8 cellular contexts compared by ENCODE assay signal in the genomic region with DNA sequence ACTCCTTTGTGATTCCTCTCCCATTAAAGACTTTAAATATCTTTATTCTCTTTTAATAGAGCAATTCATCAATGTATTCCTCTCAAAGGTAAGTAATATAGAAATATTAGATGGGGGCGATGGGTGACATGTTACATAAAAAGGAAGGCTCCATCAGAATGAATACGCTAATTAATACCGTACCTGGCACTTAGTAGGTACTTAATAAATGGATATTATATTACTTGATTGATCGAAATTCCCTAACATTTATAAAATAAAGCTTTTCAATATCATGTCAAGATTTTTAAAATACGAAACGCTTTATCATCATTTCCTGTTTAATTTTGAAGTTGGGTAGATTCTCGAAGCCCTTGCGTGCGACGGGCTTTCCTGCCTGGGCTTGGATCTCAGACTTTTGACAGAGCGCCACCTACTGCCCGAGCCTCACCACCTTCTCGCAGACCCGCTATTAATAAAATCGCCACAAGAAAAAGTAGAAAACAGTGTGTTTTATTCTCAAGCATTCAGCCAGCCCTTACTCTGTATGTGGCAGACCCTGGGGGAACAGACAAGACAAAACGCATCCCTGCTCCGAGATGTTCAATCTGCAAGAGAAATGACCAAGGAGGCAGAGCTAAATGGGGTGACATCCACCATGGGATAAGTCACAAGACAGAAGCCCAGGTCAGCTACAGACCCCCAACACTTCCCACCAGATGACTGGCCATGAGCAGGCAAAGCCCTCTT.
DNase-seq lines count a peak whose midpoint lies in the region; ATAC-seq and TF ChIP-seq lines count a peak whose summit lies in the region.

No MANE protein-coding gene starts in this region.

- no peaks in the 10 kb centered on the region for H3K36me3 Mint-ChIP-seq in T-cell

- peak overlapping the region; percentile 58 for H3K4me3 ChIP-seq in adipocyte (ENCODE audit: low read length)
- peak overlapping the region; percentile 21 for H3K4me3 ChIP-seq in right cardiac atrium (ENCODE audit: low read length)
- peak overlapping the region; percentile 42 to 58 (median 44) for H3K4me3 ChIP-seq in gastrocnemius medialis

- H3K27ac ChIP-seq in right cardiac atrium (ENCODE audit: low read length), result no peak overlapping the region
- peak overlapping the region; percentile 74 to 83 (median 77) for H3K27ac ChIP-seq in gastrocnemius medialis

- peak; percentile 74 for DNase-seq in EL
- peak; percentile 81 to 89 for DNase-seq in Kasumi-1 (lab: John Stamatoyannopoulos, UW)
- peak; percentile 27 to 75 (median 62) for DNase-seq in T-cell
- peak; percentile 76 for DNase-seq in adipocyte (ENCODE audit: low read depth)
- peak; percentile 80 to 92 (median 86) for DNase-seq in right cardiac atrium
- peak; percentile 53 to 62 for DNase-seq in gastrocnemius medialis
- no peak for DNase-seq in amniotic stem cell (lab: John Stamatoyannopoulos, UW)

- TF ChIP-seq CTCF in gastrocnemius medialis (IDR thresholded peaks at IDR 0.05 in 4 of 5, conservative IDR thresholded peaks at IDR 0.05 in 1 of 5), result peak; percentile 80 to 86 (median 82)

- peak overlapping the region; percentile 43 for H3K9ac ChIP-seq in adipocyte (ENCODE audit: low read length)

- H3K4me1 ChIP-seq in adipocyte (ENCODE audit: control insufficient read depth, insufficient read depth, low read length) (peaks cover 13% of the 10 kb centered on the region), right cardiac atrium (ENCODE audit: control insufficient read depth, insufficient read depth, low read length) (no peaks in the 10 kb centered on the region), gastrocnemius medialis (peaks cover 8 to 9% of the 10 kb centered on the region in 2 donors)

- no peaks in the 10 kb centered on the region for H3K9me3 Mint-ChIP-seq in T-cell

- peaks cover 3 to 23% of the 10 kb centered on the region in 2 donors for H3K27me3 Mint-ChIP-seq in T-cell

- intact Hi-C loops in right cardiac atrium (cut with DNase I) (loop anchor here in 2 of 4 donors (1.0 to 10.0 kb wide), 4 partner anchors 114 to 754 kb away; no protein-coding TSS in a partner anchor), gastrocnemius medialis (cut with DNase I; ENCODE audit: low total_unique reads) (loop anchor here (1.0 to 2.0 kb wide), 4 partner anchors 48 to 115 kb away; no protein-coding TSS in a partner anchor)

- peaks cover 23% of the 10 kb centered on the region for H3K27me3 ChIP-seq in adipocyte (replicated peaks; ENCODE audit: control insufficient read depth, insufficient read depth, low read length)
- no peaks in the 10 kb centered on the region for H3K27me3 ChIP-seq in right cardiac atrium (ENCODE audit: control insufficient read depth, insufficient read depth)
- H3K27me3 ChIP-seq in gastrocnemius medialis, result no peaks in the 10 kb centered on the region

- ATAC-seq in T-cell (replicated peaks in 1 of 4) (peak; percentile 73 to 79 (median 75)), right cardiac atrium (peak; percentile 71 to 81), gastrocnemius medialis (peak; percentile 79 to 80), HG03108 (IDR thresholded peaks at IDR 0.05; ENCODE audit: unreplicated experiment) (no peak)

- POLR2A ChIA-PET in T-cell (lab: Charles Lee), result interaction anchor here in 1 of 2 donors (1.0 kb wide), 1 partner anchor 20 kb away, joined by 3 read pairs; no protein-coding TSS in a partner anchor

- H3K36me3 ChIP-seq in adipocyte (ENCODE audit: control insufficient read depth, insufficient read depth, low read length, severe bottlenecking), result no peaks in the 10 kb centered on the region
- H3K36me3 ChIP-seq in gastrocnemius medialis, result no peaks in the 10 kb centered on the region

- CTCF ChIA-PET in T-cell (lab: Charles Lee), result interaction anchor here (1.0 to 2.4 kb wide), 6 partner anchors 8 to 445 kb away, joined by 3 to 7 read pairs (median 4); no protein-coding TSS in a partner anchor

- H3K9me3 ChIP-seq in adipocyte (ENCODE audit: control insufficient read depth, low read length), result no peaks in the 10 kb centered on the region
- no peaks in the 10 kb centered on the region for H3K9me3 ChIP-seq in right cardiac atrium (ENCODE audit: control insufficient read depth, low read length)
- no peaks in the 10 kb centered on the region for H3K9me3 ChIP-seq in gastrocnemius medialis

- peak overlapping the region in 1 of 2 donors; percentile 66 for H3K27ac Mint-ChIP-seq in T-cell

- in situ Hi-C loops in gastrocnemius medialis (cut with MboI; ENCODE audit: low sequenced_read_pairs in 4 of 4), result loop anchor here (10.0 to 25.0 kb wide), 5 partner anchors 94 to 757 kb away; no protein-coding TSS in a partner anchor

- H3K4me1 Mint-ChIP-seq in T-cell, result peaks cover 0 to 7% (median 6%) of the 10 kb centered on the region in 3 donors

- H3K4me3 Mint-ChIP-seq in T-cell, result no peak overlapping the region

- TF ChIP-seq POLR2A in gastrocnemius medialis (IDR thresholded peaks at IDR 0.05), result no peak

- 17% methylated on average over 17 of the region's 17 CpGs for WGBS in right cardiac atrium
